ENCODE assay signal across 8 cellular contexts in genomic region chr18:59067873-59068272, GRCh38.
DNase-seq lines count a peak whose midpoint lies in the region; ATAC-seq and TF ChIP-seq lines count a peak whose summit lies in the region.

No MANE protein-coding gene starts in this region.

- peak; percentile 58 for TF ChIP-seq RAD21 in SK-N-SH (IDR thresholded peaks at IDR 0.05; ENCODE audit: low read length)

- peak; percentile 64 for TF ChIP-seq CTCF in SK-N-SH (IDR thresholded peaks at IDR 0.05)
- no peak for TF ChIP-seq CTCF in colonic mucosa (IDR thresholded peaks at IDR 0.05)
- no peak for TF ChIP-seq CTCF in vagina (IDR thresholded peaks at IDR 0.05)

- 56% methylated on average over 2 of the region's 2 CpGs for WGBS in SK-N-SH (ENCODE audit: low lambda C conversion rate)

- ATAC-seq in SK-N-SH treated with all-trans-retinoic acid at 6 μM for 48 hours (no peak), GM21360 (IDR thresholded peaks at IDR 0.05; ENCODE audit: unreplicated experiment) (no peak), HG03439 (IDR thresholded peaks at IDR 0.05; ENCODE audit: unreplicated experiment) (no peak)

- H3K9me2 ChIP-seq in SK-N-SH (no peaks in the 10 kb centered on the region), Karpas-422 (replicated peaks; ENCODE audit: insufficient read depth, low read length) (no peaks in the 10 kb centered on the region)

- H3K4me2 ChIP-seq in SK-N-SH: no peak overlapping the region
- H3K4me2 ChIP-seq in Karpas-422 (ENCODE audit: low read depth, low read length, poor library complexity, severe bottlenecking): no peak overlapping the region

- no peak overlapping the region for H3K27ac ChIP-seq in SK-N-SH (ENCODE audit: low read depth in 2 of 2, low read length in 1 of 2)
- no peak overlapping the region for H3K27ac ChIP-seq in Karpas-422 (ENCODE audit: low read length)
- no peak overlapping the region for H3K27ac ChIP-seq in colonic mucosa
- H3K27ac ChIP-seq in vagina: no peak overlapping the region

- no peaks in the 10 kb centered on the region for H3F3A ChIP-seq in SK-N-SH (replicated peaks; ENCODE audit: insufficient read depth)

- H3K9me3 ChIP-seq in SK-N-SH (no peaks in the 10 kb centered on the region), Karpas-422 (ENCODE audit: low read length) (no peaks in the 10 kb centered on the region), colonic mucosa (no peaks in the 10 kb centered on the region), vagina (no peaks in the 10 kb centered on the region)

- H3K4me3 ChIP-seq in SK-N-SH (ENCODE audit: low read depth in 2 of 2, low read length in 1 of 2) (no peak overlapping the region; a peak in 1 of 4 replicates), Karpas-422 (ENCODE audit: low read length) (no peak overlapping the region), colonic mucosa (no peak overlapping the region), vagina (no peak overlapping the region)

- POLR2A ChIA-PET in SK-N-SH (lab: Yijun Ruan, JAX): no interaction called here

- H3K27me3 ChIP-seq in SK-N-SH (ENCODE audit: insufficient read depth) (no peaks in the 10 kb centered on the region), Karpas-422 (ENCODE audit: low read length) (no peaks in the 10 kb centered on the region), colonic mucosa (no peaks in the 10 kb centered on the region), vagina (no peaks in the 10 kb centered on the region)

- H3K9ac ChIP-seq in SK-N-SH: no peak overlapping the region
- H3K9ac ChIP-seq in Karpas-422 (ENCODE audit: low read length): no peak overlapping the region
- no peak overlapping the region for H3K9ac ChIP-seq in colonic mucosa (ENCODE audit: low read depth in 2 of 2, low read length in 2 of 2)

- H3K4me1 ChIP-seq in SK-N-SH (ENCODE audit: control insufficient read depth in 1 of 2, insufficient read depth in 2 of 2, low read depth in 1 of 2, low read length in 1 of 2): peaks cover 0 to 2% of the 10 kb centered on the region in 2 experiments; a peak in 1 of 4 replicates
- peaks cover 20% of the 10 kb centered on the region for H3K4me1 ChIP-seq in Karpas-422 (ENCODE audit: low read length)
- no peaks in the 10 kb centered on the region for H3K4me1 ChIP-seq in colonic mucosa
- no peaks in the 10 kb centered on the region for H3K4me1 ChIP-seq in vagina

- CTCF ChIA-PET in SK-N-SH (lab: Yijun Ruan, JAX): interaction anchor here (0.6 to 5.7 kb wide), 9 partner anchors 10 to 305 kb away, joined by 3 to 215 read pairs (median 17); no protein-coding TSS in a partner anchor

- H3K36me3 ChIP-seq in SK-N-SH (replicated peaks in 1 of 2; ENCODE audit: control insufficient read depth in 1 of 2, insufficient read depth in 2 of 2, low read length in 1 of 2) (no peaks in the 10 kb centered on the region), Karpas-422 (ENCODE audit: insufficient read depth, low read length) (no peaks in the 10 kb centered on the region), colonic mucosa (no peaks in the 10 kb centered on the region), vagina (no peaks in the 10 kb centered on the region)

- TF ChIP-seq EP300 in SK-N-SH (IDR thresholded peaks at IDR 0.05; ENCODE audit: borderline replicate concordance in 1 of 2, low read depth in 1 of 2, low read length in 1 of 2): no peak

- intact Hi-C loops in colonic mucosa (cut with DNase I) (no loop called here), vagina (cut with DNase I) (no loop called here)

- H3K79me2 ChIP-seq in SK-N-SH (ENCODE audit: insufficient read depth) (no peaks in the 10 kb centered on the region), Karpas-422 (ENCODE audit: low read length) (no peaks in the 10 kb centered on the region)

- DNase-seq in SK-N-SH (peak; percentile 25), Karpas-422 (peak; percentile 57), colonic mucosa (peak; percentile 27), putamen (ENCODE audit: low spot score) (peak; percentile 23), vagina (ENCODE audit: extremely low spot score in 2 of 2) (no peak)

- H4K20me1 ChIP-seq in SK-N-SH (ENCODE audit: insufficient read depth): no peaks in the 10 kb centered on the region
- no peaks in the 10 kb centered on the region for H4K20me1 ChIP-seq in Karpas-422 (ENCODE audit: insufficient read depth, low read depth, low read length)

- H2AFZ ChIP-seq in SK-N-SH (ENCODE audit: low read depth): no peak overlapping the region
- no peak overlapping the region for H2AFZ ChIP-seq in Karpas-422 (ENCODE audit: low read length)

- no peak for TF ChIP-seq POLR2A in vagina (IDR thresholded peaks at IDR 0.05)

TF ChIP-seq in SK-N-SH, 30 proteins besides CTCF, POLR2A, EP300 and RAD21:
- TF ChIP-seq NRF1 (IDR thresholded peaks at IDR 0.05; ENCODE audit: low read depth, low read length) (no peak), SMC3 (IDR thresholded peaks at IDR 0.05; ENCODE audit: low read depth, low read length) (peak; percentile 55), FOXJ3 (CRISPR knock-in tag; IDR thresholded peaks at IDR 0.05) (no peak), MXI1 (IDR thresholded peaks at IDR 0.05; ENCODE audit: low read depth, low read length) (no peak), FOXM1 (IDR thresholded peaks at IDR 0.05; ENCODE audit: low read depth) (no peak), MAX (IDR thresholded peaks at IDR 0.05; ENCODE audit: low read depth) (no peak)
- TF ChIP-seq, protein P1, sequence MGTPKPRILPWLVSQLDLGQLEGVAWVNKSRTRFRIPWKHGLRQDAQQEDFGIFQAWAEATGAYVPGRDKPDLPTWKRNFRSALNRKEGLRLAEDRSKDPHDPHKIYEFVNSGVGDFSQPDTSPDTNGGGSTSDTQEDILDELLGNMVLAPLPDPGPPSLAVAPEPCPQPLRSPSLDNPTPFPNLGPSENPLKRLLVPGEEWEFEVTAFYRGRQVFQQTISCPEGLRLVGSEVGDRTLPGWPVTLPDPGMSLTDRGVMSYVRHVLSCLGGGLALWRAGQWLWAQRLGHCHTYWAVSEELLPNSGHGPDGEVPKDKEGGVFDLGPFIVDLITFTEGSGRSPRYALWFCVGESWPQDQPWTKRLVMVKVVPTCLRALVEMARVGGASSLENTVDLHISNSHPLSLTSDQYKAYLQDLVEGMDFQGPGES (IDR thresholded peaks at IDR 0.05; ENCODE audit: low read depth, low read length): no peak

TF ChIP-seq in SK-N-SH treated with all-trans-retinoic acid at 6 μM for 48 hours, 23 proteins besides CTCF, POLR2A, EP300 and RAD21:
- TF ChIP-seq ZC3H10 (CRISPR knock-in tag; IDR thresholded peaks at IDR 0.05): no peak
- TF ChIP-seq ESRRG (CRISPR knock-in tag; IDR thresholded peaks at IDR 0.05): no peak
- TF ChIP-seq ISL1 (CRISPR knock-in tag; IDR thresholded peaks at IDR 0.05): no peak
- no peak for TF ChIP-seq TOX (CRISPR knock-in tag; IDR thresholded peaks at IDR 0.05; ENCODE audit: borderline replicate concordance)
- no peak for TF ChIP-seq ZNF8 (CRISPR knock-in tag; IDR thresholded peaks at IDR 0.05)
- TF ChIP-seq RARB (CRISPR knock-in tag; IDR thresholded peaks at IDR 0.05): no peak
- TF ChIP-seq GLIS3 (CRISPR knock-in tag; IDR thresholded peaks at IDR 0.05): no peak
- TF ChIP-seq SNAI2 (CRISPR knock-in tag; IDR thresholded peaks at IDR 0.05): no peak
- TF ChIP-seq TCF4 (CRISPR knock-in tag; IDR thresholded peaks at IDR 0.05; ENCODE audit: borderline replicate concordance): no peak

Comparison
In these comparisons a context has a peak if more than half of its experiments do, and no peak if none do; other contexts are left out.
1. DNase-seq: peak in SK-N-SH (single experiment), Karpas-422 (single experiment), colonic mucosa (single experiment) and putamen (single experiment); none in vagina (0 of 2).